ENCODE assay signal across 23 cellular contexts in genomic region chr2:10460366-10460796, GRCh38. TPM values are rescaled to one million over a fixed set of nuclear protein-coding genes. Genes with fewer than 3 reads are reported as not detected.
A peak's percentile ranks its signal among the peaks of the same experiment; 100 is the strongest.
DNase-seq lines count a peak whose midpoint lies in the region; ATAC-seq, FAIRE-seq and TF ChIP-seq lines count a peak whose summit lies in the region.
"Had no signal": no experiment of that assay in that cellular context is flagged by ENCODE, and none has a peak within 500 bp of the region (broad histone marks: within the 10 kb centered on the region; RNA-seq: fewer than 3 reads in every experiment).

No MANE protein-coding gene starts in this region.

- no peak overlapping the region for H3K4me3 Mint-ChIP-seq in WTC11
- H3K4me3 Mint-ChIP-seq: B cell; CD4-positive, alpha-beta memory T cell had no signal

- H3K27ac ChIP-seq in trophoblast cell (ENCODE audit: low read depth, low read length) (no peak overlapping the region), pancreas (no peak overlapping the region)
- H3K27ac ChIP-seq: 22Rv1, GM23248, KMS-11, RWPE1, SJSA1 had no signal

- H3K18ac ChIP-seq in trophoblast cell (ENCODE audit: low read length), result no peak overlapping the region

- ATAC-seq in WTC11 (peak; percentile 36; the same call in 1 of the 2 replicates), pancreas (no peak)
- ATAC-seq: GM12878 had no signal

- no peak overlapping the region for H3K27ac Mint-ChIP-seq in WTC11
- H3K27ac Mint-ChIP-seq: B cell; CD4-positive, alpha-beta memory T cell had no signal

- no peaks in the 10 kb centered on the region for H3K27me3 Mint-ChIP-seq in WTC11 (ENCODE audit: low read depth)

- H3K4me3 ChIP-seq in trophoblast cell (ENCODE audit: low read depth, low read length), result no peak overlapping the region
- no peak overlapping the region for H3K4me3 ChIP-seq in pancreas
- H3K4me3 ChIP-seq: GM12878, GM23248, SJSA1 had no signal

- peaks cover 4 to 6% of the 10 kb centered on the region in 2 experiments for H3K4me1 ChIP-seq in trophoblast cell (ENCODE audit: control insufficient read depth in 1 of 2, insufficient read depth in 2 of 2, low read length in 2 of 2)
- H3K4me1 ChIP-seq in pancreas, result peaks cover 7 to 9% (median 9%) of the 10 kb centered on the region in 3 donors

- no peaks in the 10 kb centered on the region for H3K27me3 ChIP-seq in trophoblast cell (ENCODE audit: insufficient read depth, low read length)
- H3K27me3 ChIP-seq in pancreas, result no peaks in the 10 kb centered on the region
- H3K27me3 ChIP-seq: SJSA1 had no signal

- H2BK5ac ChIP-seq in trophoblast cell (ENCODE audit: low read depth, low read length, poor library complexity), result no peak overlapping the region

- DNase-seq in NCI-H82 (lab: John Stamatoyannopoulos, UW) (peak; percentile 67), NCI-H82 treated with DMSO at 0.1 percent for 48 hours (lab: John Stamatoyannopoulos, UW; ENCODE audit: unreplicated experiment) (no peak), ELF-1 (ENCODE audit: low read depth, low spot score) (peak; percentile 83), WTC11 (ENCODE audit: low spot score) (no peak), trophoblast cell (peak; percentile 99 to 100), T1000 (lab: John Stamatoyannopoulos, UW) (no peak), pancreas (no peak), DMS79 (lab: John Stamatoyannopoulos, UW) (no peak)
- DNase-seq: CD4-positive, alpha-beta memory T cell; GM23248; NCI-H1092; NCI-H1694; NCI-H226; NCI-H524 treated with DMSO at 0.1 percent for 48 hours; OCI-M1 had no signal

- no peak overlapping the region for H3K14ac ChIP-seq in trophoblast cell (ENCODE audit: low read length)

- H3K79me2 ChIP-seq in trophoblast cell (ENCODE audit: control insufficient read depth, insufficient read depth, low read length, poor library complexity), result no peaks in the 10 kb centered on the region

- no peaks in the 10 kb centered on the region for H3K4me1 Mint-ChIP-seq in WTC11
- H3K4me1 Mint-ChIP-seq: B cell had no signal

- no peaks in the 10 kb centered on the region for H3K79me1 ChIP-seq in trophoblast cell (ENCODE audit: low read length)

- no peaks in the 10 kb centered on the region for H3K9me3 Mint-ChIP-seq in WTC11
- H3K9me3 Mint-ChIP-seq: CD4-positive, alpha-beta memory T cell had no signal

- H3K4ac ChIP-seq in trophoblast cell (ENCODE audit: low read depth, low read length), result no peak overlapping the region

- H4K12ac ChIP-seq in trophoblast cell (ENCODE audit: low read depth, low read length), result no peak overlapping the region

- no peaks in the 10 kb centered on the region for H3K36me3 Mint-ChIP-seq in WTC11
- H3K36me3 Mint-ChIP-seq: CD4-positive, alpha-beta memory T cell had no signal

- H4K91ac ChIP-seq in trophoblast cell (ENCODE audit: low read depth, low read length), result no peak overlapping the region

- H4K8ac ChIP-seq in trophoblast cell (ENCODE audit: low read depth, low read length), result no peak overlapping the region

- no peak overlapping the region for H2BK120ac ChIP-seq in trophoblast cell (ENCODE audit: insufficient read depth, low read length, poor library complexity)

- no peaks in the 10 kb centered on the region for H3K36me3 ChIP-seq in trophoblast cell (ENCODE audit: control insufficient read depth in 1 of 2, insufficient read depth in 2 of 2, low read length in 2 of 2)
- H3K36me3 ChIP-seq in pancreas, result no peaks in the 10 kb centered on the region
- H3K36me3 ChIP-seq: SJSA1 had no signal

- CTCF ChIA-PET in WTC11 (lab: Charles Lee), result interaction anchor here (1.0 kb wide), 1 partner anchor 28 kb away, joined by 3 read pairs; no protein-coding TSS in a partner anchor

- no CpG with 5 or more reads among the region's 17 CpGs for WGBS in trophoblast cell (ENCODE audit: extremely low coverage, insufficient coverage, insufficient read length)
- WGBS in pancreas, 2 donors, result 78 to 81% methylated on average over 17 of the region's 17 CpGs

- H3K23ac ChIP-seq in trophoblast cell (ENCODE audit: low read length), result no peak overlapping the region

- FAIRE-seq in pancreas (lab: Jason Lieb, UNC), result no peak
- FAIRE-seq: G401.6, GM12878, GM18507 had no signal

- H3K4me2 ChIP-seq in trophoblast cell (ENCODE audit: low read length), result no peak overlapping the region
- H3K4me2 ChIP-seq: KMS-11 had no signal

- TF ChIP-seq CTCF in WTC11 (IDR thresholded peaks at IDR 0.05) (no peak), pancreas (IDR thresholded peaks at IDR 0.05) (no peak)

- no peak overlapping the region for H3K9ac ChIP-seq in trophoblast cell (ENCODE audit: low read length)
- H3K9ac ChIP-seq: GM23248, KMS-11 had no signal

- no peak overlapping the region for H2AK5ac ChIP-seq in trophoblast cell (ENCODE audit: low read length)

- H3K9me3 ChIP-seq in trophoblast cell (ENCODE audit: insufficient read depth, low read depth, low read length), result no peaks in the 10 kb centered on the region
- no peaks in the 10 kb centered on the region for H3K9me3 ChIP-seq in pancreas
- H3K9me3 ChIP-seq: SJSA1 had no signal

- intact Hi-C loops in pancreas (cut with DNase I), result no loop called here

- H2BK12ac ChIP-seq in trophoblast cell (ENCODE audit: low read length), result no peak overlapping the region

- POLR2A ChIA-PET in WTC11 (lab: Charles Lee), result no interaction called here

- H2AFZ ChIP-seq in trophoblast cell (ENCODE audit: insufficient read depth, low read length, poor library complexity), result no peak overlapping the region
- H2AFZ ChIP-seq: GM23248 had no signal

TF ChIP-seq in WTC11, 78 proteins besides CTCF, POLR2A, EP300 and RAD21 (continues in another document):
- TF ChIP-seq TEAD4 (CRISPR knock-in tag; IDR thresholded peaks at IDR 0.05), result no peak
- TF ChIP-seq ATF3 (CRISPR knock-in tag; conservative IDR thresholded peaks at IDR 0.05), result no peak
- TF ChIP-seq ATF6 (CRISPR knock-in tag; IDR thresholded peaks at IDR 0.05), result no peak
- no peak for TF ChIP-seq TP53 (CRISPR knock-in tag; IDR thresholded peaks at IDR 0.05)
- TF ChIP-seq ELF4 (CRISPR knock-in tag; IDR thresholded peaks at IDR 0.05; ENCODE audit: low read depth), result no peak
- TF ChIP-seq OVOL2 (CRISPR knock-in tag; IDR thresholded peaks at IDR 0.05; ENCODE audit: borderline replicate concordance), result no peak
- no peak for TF ChIP-seq ZNF532 (CRISPR knock-in tag; IDR thresholded peaks at IDR 0.05; ENCODE audit: borderline replicate concordance)
- no peak for TF ChIP-seq SOX15 (CRISPR knock-in tag; IDR thresholded peaks at IDR 0.05)

RNA-seq across cellular contexts. Expression of gene ODC1, which starts 12.3 kb away (rescaled TPM):
- total RNA-seq in WTC11 (2021), result 42.3 to 46.6 TPM (median 42.8 TPM) in 3 replicates
- polyA plus RNA-seq in trophoblast cell (2013), result 175 and 189 TPM in 2 replicates
- total RNA-seq in pancreas, result 10 to 100 TPM; 12.9 to 52.2 (median 28.5) TPM
- polyA plus RNA-seq in pancreas, result 10 to 100 TPM in 1 of 2 donors, 1 to 10 TPM in 1; 9.3 to 29.5 TPM

Comparison
In these comparisons a context has a peak if more than half of its experiments do, and no peak if none do; other contexts are left out.
1. DNase-seq: peak in NCI-H82 (single experiment), ELF-1 (single experiment) and trophoblast cell (2 of 2); none in NCI-H82 treated with DMSO at 0.1 percent for 48 hours (single experiment), WTC11 (single experiment), T1000 (single experiment), pancreas (0 of 6) and DMS79 (single experiment).